1 cellular context compared by ENCODE assay signal in genomic region chr1:176206961-176207902, GRCh38.
TF ChIP-seq lines count a peak whose summit lies in the region.

Gene COP1 (minus strand): TSS chr1:176207286. CDS start chr1:176206978, 308 bp downstream.

TF ChIP-seq in HepG2, 621 proteins besides CTCF, POLR2A, EP300 and RAD21 (continued from another document and continues in another):
- TF ChIP-seq CAMTA2 (CRISPR knock-in tag; IDR thresholded peaks at IDR 0.05; ENCODE audit: borderline replicate concordance) (0 out of 2 replicates have a peak, but pooled peaks have one; percentile 40), NONO (IDR thresholded peaks at IDR 0.05) (no peak), NONO (CRISPR knock-in tag; conservative IDR thresholded peaks at IDR 0.05) (0 out of 2 replicates have a peak, but pooled peaks have one; percentile 28), UBTF (CRISPR knock-in tag; IDR thresholded peaks at IDR 0.05) (peak; percentile 74), ZFP90 (CRISPR knock-in tag; IDR thresholded peaks at IDR 0.05; ENCODE audit: borderline replicate concordance) (peak; percentile 32; the same call in 1 of the 2 replicates), NFYB (CRISPR knock-in tag; IDR thresholded peaks at IDR 0.05) (peak; percentile 62), SPEN (CRISPR knock-in tag; IDR thresholded peaks at IDR 0.05; ENCODE audit: low read depth) (peak; percentile 17), SP4 (CRISPR knock-in tag; IDR thresholded peaks at IDR 0.05) (peak; percentile 65), SOX5 (CRISPR knock-in tag; IDR thresholded peaks at IDR 0.05; ENCODE audit: borderline replicate concordance) (0 out of 2 replicates have a peak, but pooled peaks have one; percentile 7), ZNF326 (CRISPR knock-in tag; IDR thresholded peaks at IDR 0.05; ENCODE audit: borderline replicate concordance) (no peak), ZNF343 (CRISPR knock-in tag; IDR thresholded peaks at IDR 0.05) (0 out of 2 replicates have a peak, but pooled peaks have one; percentile 28), RBFOX2 (IDR thresholded peaks at IDR 0.05; ENCODE audit: low read depth, low read length) (peak; percentile 94), ZSCAN20 (CRISPR knock-in tag; IDR thresholded peaks at IDR 0.05; ENCODE audit: borderline replicate concordance) (0 out of 2 replicates have a peak, but pooled peaks have one; percentile 60), KDM5A (IDR thresholded peaks at IDR 0.05; ENCODE audit: borderline replicate concordance, low read length) (peak; percentile 73), ZFP36L2 (CRISPR knock-in tag; IDR thresholded peaks at IDR 0.05) (no peak), BHLHE40 (IDR thresholded peaks at IDR 0.05; ENCODE audit: low read length) (peak; percentile 32; the same call in 1 of the 2 replicates), E2F5 (CRISPR knock-in tag; conservative IDR thresholded peaks at IDR 0.05) (peak; percentile 94), GATAD1 (CRISPR knock-in tag; IDR thresholded peaks at IDR 0.05) (peak; percentile 85), ZNF331 (CRISPR knock-in tag; IDR thresholded peaks at IDR 0.05) (no peak), ZNF550 (CRISPR knock-in tag; IDR thresholded peaks at IDR 0.05; ENCODE audit: borderline replicate concordance) (0 out of 2 replicates have a peak, but pooled peaks have one; percentile 36), HNRNPK (IDR thresholded peaks at IDR 0.05; ENCODE audit: low read depth, low read length, poor library complexity, severe bottlenecking) (peak; percentile 48), ZNF333 (CRISPR knock-in tag; IDR thresholded peaks at IDR 0.05; ENCODE audit: borderline replicate concordance) (no peak), ZFP36L1 (CRISPR knock-in tag; IDR thresholded peaks at IDR 0.05) (0 out of 2 replicates have a peak, but pooled peaks have one; percentile 30), ZNF607 (CRISPR knock-in tag; IDR thresholded peaks at IDR 0.05; ENCODE audit: borderline replicate concordance) (peak; percentile 65; the same call in 1 of the 2 replicates), NAIF1 (CRISPR knock-in tag; IDR thresholded peaks at IDR 0.05; ENCODE audit: borderline replicate concordance) (peak; percentile 87; the same call in 1 of the 2 replicates), ZNF205 (CRISPR knock-in tag; IDR thresholded peaks at IDR 0.05) (0 out of 2 replicates have a peak, but pooled peaks have one; percentile 15), MYC (CRISPR knock-in tag; IDR thresholded peaks at IDR 0.05; ENCODE audit: borderline replicate concordance) (peak; percentile 61), YEATS4 (CRISPR knock-in tag; IDR thresholded peaks at IDR 0.05; ENCODE audit: borderline replicate concordance) (peak; percentile 74; the same call in 1 of the 2 replicates), ZNF234 (CRISPR knock-in tag; conservative IDR thresholded peaks at IDR 0.05) (0 out of 2 replicates have a peak, but pooled peaks have one; percentile 29), DPF2 (CRISPR knock-in tag; IDR thresholded peaks at IDR 0.05; ENCODE audit: borderline replicate concordance, low read depth) (no peak), ARID4A (CRISPR knock-in tag; IDR thresholded peaks at IDR 0.05; ENCODE audit: borderline replicate concordance) (peak; percentile 89), ZSCAN31 (CRISPR knock-in tag; IDR thresholded peaks at IDR 0.05; ENCODE audit: low read depth) (peak; percentile 7; the same call in 1 of the 2 replicates), ZNF704 (CRISPR knock-in tag; IDR thresholded peaks at IDR 0.05; ENCODE audit: borderline replicate concordance) (peak; percentile 70), KLF6 (CRISPR knock-in tag; IDR thresholded peaks at IDR 0.05) (no peak), SUZ12 (IDR thresholded peaks at IDR 0.05; ENCODE audit: low read depth, low read length) (no peak)
- TF ChIP-seq, protein P1, sequence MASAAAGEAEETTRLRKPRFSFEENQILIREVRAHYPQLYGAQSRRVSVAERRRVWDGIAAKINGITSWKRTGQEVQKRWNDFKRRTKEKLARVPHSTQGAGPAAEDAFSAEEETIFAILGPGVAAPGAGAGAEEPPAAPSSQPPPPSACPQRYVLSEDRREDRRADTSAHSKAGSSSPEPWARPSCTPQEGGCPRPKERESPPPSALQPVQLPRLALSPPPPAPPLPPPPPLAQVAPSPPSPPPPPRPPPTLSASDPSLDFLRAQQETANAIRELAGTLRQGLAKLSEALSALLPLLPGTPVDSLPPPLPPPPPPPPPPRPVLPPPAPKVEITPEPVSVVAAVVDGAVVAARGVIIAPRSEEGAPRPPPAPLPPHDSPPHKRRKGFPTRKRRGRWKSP (CRISPR knock-in tag; IDR thresholded peaks at IDR 0.05): peak; percentile 84
- TF ChIP-seq, protein P2, sequence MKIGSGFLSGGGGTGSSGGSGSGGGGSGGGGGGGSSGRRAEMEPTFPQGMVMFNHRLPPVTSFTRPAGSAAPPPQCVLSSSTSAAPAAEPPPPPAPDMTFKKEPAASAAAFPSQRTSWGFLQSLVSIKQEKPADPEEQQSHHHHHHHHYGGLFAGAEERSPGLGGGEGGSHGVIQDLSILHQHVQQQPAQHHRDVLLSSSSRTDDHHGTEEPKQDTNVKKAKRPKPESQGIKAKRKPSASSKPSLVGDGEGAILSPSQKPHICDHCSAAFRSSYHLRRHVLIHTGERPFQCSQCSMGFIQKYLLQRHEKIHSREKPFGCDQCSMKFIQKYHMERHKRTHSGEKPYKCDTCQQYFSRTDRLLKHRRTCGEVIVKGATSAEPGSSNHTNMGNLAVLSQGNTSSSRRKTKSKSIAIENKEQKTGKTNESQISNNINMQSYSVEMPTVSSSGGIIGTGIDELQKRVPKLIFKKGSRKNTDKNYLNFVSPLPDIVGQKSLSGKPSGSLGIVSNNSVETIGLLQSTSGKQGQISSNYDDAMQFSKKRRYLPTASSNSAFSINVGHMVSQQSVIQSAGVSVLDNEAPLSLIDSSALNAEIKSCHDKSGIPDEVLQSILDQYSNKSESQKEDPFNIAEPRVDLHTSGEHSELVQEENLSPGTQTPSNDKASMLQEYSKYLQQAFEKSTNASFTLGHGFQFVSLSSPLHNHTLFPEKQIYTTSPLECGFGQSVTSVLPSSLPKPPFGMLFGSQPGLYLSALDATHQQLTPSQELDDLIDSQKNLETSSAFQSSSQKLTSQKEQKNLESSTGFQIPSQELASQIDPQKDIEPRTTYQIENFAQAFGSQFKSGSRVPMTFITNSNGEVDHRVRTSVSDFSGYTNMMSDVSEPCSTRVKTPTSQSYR (CRISPR knock-in tag; IDR thresholded peaks at IDR 0.05; ENCODE audit: borderline replicate concordance): peak; percentile 9; the same call in 1 of the 2 replicates
- TF ChIP-seq, protein P3, sequence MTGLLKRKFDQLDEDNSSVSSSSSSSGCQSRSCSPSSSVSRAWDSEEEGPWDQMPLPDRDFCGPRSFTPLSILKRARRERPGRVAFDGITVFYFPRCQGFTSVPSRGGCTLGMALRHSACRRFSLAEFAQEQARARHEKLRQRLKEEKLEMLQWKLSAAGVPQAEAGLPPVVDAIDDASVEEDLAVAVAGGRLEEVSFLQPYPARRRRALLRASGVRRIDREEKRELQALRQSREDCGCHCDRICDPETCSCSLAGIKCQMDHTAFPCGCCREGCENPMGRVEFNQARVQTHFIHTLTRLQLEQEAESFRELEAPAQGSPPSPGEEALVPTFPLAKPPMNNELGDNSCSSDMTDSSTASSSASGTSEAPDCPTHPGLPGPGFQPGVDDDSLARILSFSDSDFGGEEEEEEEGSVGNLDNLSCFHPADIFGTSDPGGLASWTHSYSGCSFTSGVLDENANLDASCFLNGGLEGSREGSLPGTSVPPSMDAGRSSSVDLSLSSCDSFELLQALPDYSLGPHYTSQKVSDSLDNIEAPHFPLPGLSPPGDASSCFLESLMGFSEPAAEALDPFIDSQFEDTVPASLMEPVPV (CRISPR knock-in tag; IDR thresholded peaks at IDR 0.05): peak; percentile 46; the same call in 1 of the 2 replicates
- TF ChIP-seq, protein P4, sequence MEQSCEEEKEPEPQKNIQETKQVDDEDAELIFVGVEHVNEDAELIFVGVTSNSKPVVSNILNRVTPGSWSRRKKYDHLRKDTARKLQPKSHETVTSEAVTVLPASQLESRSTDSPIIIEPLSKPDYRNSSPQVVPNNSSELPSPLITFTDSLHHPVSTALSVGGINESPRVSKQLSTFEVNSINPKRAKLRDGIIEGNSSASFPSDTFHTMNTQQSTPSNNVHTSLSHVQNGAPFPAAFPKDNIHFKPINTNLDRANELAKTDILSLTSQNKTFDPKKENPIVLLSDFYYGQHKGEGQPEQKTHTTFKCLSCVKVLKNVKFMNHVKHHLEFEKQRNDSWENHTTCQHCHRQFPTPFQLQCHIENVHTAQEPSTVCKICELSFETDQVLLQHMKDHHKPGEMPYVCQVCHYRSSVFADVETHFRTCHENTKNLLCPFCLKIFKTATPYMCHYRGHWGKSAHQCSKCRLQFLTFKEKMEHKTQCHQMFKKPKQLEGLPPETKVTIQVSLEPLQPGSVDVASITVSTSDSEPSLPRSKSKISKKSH (CRISPR knock-in tag; IDR thresholded peaks at IDR 0.05; ENCODE audit: borderline replicate concordance): peak; percentile 28; the same call in 1 of the 2 replicates
- TF ChIP-seq, protein P5, sequence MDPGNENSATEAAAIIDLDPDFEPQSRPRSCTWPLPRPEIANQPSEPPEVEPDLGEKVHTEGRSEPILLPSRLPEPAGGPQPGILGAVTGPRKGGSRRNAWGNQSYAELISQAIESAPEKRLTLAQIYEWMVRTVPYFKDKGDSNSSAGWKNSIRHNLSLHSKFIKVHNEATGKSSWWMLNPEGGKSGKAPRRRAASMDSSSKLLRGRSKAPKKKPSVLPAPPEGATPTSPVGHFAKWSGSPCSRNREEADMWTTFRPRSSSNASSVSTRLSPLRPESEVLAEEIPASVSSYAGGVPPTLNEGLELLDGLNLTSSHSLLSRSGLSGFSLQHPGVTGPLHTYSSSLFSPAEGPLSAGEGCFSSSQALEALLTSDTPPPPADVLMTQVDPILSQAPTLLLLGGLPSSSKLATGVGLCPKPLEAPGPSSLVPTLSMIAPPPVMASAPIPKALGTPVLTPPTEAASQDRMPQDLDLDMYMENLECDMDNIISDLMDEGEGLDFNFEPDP (CRISPR knock-in tag; conservative IDR thresholded peaks at IDR 0.05): 0 out of 2 replicates have a peak, but pooled peaks have one; percentile 45
- TF ChIP-seq, protein P6, sequence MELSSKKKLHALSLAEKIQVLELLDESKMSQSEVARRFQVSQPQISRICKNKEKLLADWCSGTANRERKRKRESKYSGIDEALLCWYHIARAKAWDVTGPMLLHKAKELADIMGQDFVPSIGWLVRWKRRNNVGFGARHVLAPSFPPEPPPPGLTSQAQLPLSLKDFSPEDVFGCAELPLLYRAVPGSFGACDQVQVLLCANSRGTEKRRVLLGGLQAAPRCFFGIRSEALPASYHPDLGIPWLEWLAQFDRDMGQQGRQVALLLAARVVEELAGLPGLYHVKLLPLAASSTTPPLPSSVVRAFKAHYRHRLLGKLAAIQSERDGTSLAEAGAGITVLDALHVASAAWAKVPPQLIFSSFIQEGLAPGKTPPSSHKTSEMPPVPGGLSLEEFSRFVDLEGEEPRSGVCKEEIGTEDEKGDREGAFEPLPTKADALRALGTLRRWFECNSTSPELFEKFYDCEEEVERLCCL (CRISPR knock-in tag; IDR thresholded peaks at IDR 0.05; ENCODE audit: borderline replicate concordance): 0 out of 2 replicates have a peak, but pooled peaks have one; percentile 19
